1 cellular context compared by ENCODE assay signal in genomic region chr2:165953655-165954606, GRCh38.
A peak's percentile ranks its signal among the peaks of the same experiment; 100 is the strongest.
TF ChIP-seq lines count a peak whose summit lies in the region.

Gene TTC21B, minus strand, starts transcription at chr2:165953776. Its CDS starts 71 bp downstream, at chr2:165953705.

TF ChIP-seq in HepG2, 621 proteins besides CTCF, POLR2A, EP300 and RAD21 (continued from another document and continues in another):
- TF ChIP-seq CENPX (CRISPR knock-in tag; IDR thresholded peaks at IDR 0.05), result no peak
- TF ChIP-seq ZNF292 (CRISPR knock-in tag; IDR thresholded peaks at IDR 0.05; ENCODE audit: borderline replicate concordance, low read depth), result peak; percentile 81
- peak; percentile 78 for TF ChIP-seq HNRNPH1 (optimal IDR thresholded peaks at IDR 0.05; ENCODE audit: low read depth, low read length)
- TF ChIP-seq TBL1XR1 (IDR thresholded peaks at IDR 0.05; ENCODE audit: borderline replicate concordance, low read length, partially characterized antibody), result peak; percentile 16
- TF ChIP-seq, protein P1, sequence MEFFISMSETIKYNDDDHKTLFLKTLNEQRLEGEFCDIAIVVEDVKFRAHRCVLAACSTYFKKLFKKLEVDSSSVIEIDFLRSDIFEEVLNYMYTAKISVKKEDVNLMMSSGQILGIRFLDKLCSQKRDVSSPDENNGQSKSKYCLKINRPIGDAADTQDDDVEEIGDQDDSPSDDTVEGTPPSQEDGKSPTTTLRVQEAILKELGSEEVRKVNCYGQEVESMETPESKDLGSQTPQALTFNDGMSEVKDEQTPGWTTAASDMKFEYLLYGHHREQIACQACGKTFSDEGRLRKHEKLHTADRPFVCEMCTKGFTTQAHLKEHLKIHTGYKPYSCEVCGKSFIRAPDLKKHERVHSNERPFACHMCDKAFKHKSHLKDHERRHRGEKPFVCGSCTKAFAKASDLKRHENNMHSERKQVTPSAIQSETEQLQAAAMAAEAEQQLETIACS (CRISPR knock-in tag; IDR thresholded peaks at IDR 0.05), result peak; percentile 41; the same call in 1 of the 2 replicates
- peak; percentile 63; the same call in 1 of the 2 replicates for TF ChIP-seq NCOA2 (CRISPR knock-in tag; IDR thresholded peaks at IDR 0.05)
- no peak for TF ChIP-seq SOX6 (IDR thresholded peaks at IDR 0.05)
- TF ChIP-seq SOX6 (CRISPR knock-in tag; IDR thresholded peaks at IDR 0.05), result peak; percentile 73
- peak; percentile 98 for TF ChIP-seq SNAI1 (CRISPR knock-in tag; IDR thresholded peaks at IDR 0.05; ENCODE audit: borderline replicate concordance)
- TF ChIP-seq HNRNPK (IDR thresholded peaks at IDR 0.05; ENCODE audit: low read depth, low read length, poor library complexity, severe bottlenecking), result peak; percentile 70
- TF ChIP-seq KLF12 (CRISPR knock-in tag; IDR thresholded peaks at IDR 0.05; ENCODE audit: borderline replicate concordance), result peak; percentile 76
- TF ChIP-seq CHD2 (IDR thresholded peaks at IDR 0.05; ENCODE audit: low read depth, low read length), result no peak; the same call in 1 of the 2 replicates
- TF ChIP-seq ZNF460 (CRISPR knock-in tag; IDR thresholded peaks at IDR 0.05; ENCODE audit: borderline replicate concordance), result peak; percentile 79; the same call in 1 of the 2 replicates
- TF ChIP-seq, protein P2, sequence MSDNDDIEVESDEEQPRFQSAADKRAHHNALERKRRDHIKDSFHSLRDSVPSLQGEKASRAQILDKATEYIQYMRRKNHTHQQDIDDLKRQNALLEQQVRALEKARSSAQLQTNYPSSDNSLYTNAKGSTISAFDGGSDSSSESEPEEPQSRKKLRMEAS (IDR thresholded peaks at IDR 0.05), result peak; percentile 99
- peak; percentile 72; the same call in 1 of the 2 replicates for TF ChIP-seq ESRRA (CRISPR knock-in tag; IDR thresholded peaks at IDR 0.05; ENCODE audit: low read depth)
- TF ChIP-seq ZBTB3 (CRISPR knock-in tag; IDR thresholded peaks at IDR 0.05; ENCODE audit: borderline replicate concordance, low read depth), result peak; percentile 63; the same call in 1 of the 2 replicates
- peak; percentile 78; the same call in 1 of the 2 replicates for TF ChIP-seq HOXA5 (CRISPR knock-in tag; IDR thresholded peaks at IDR 0.05)
- TF ChIP-seq ZNF136 (CRISPR knock-in tag; IDR thresholded peaks at IDR 0.05; ENCODE audit: low read depth), result peak; percentile 75; the same call in 1 of the 2 replicates
- 0 out of 2 replicates have a peak, but pooled peaks have one; percentile 50 for TF ChIP-seq MBD4 (IDR thresholded peaks at IDR 0.05; ENCODE audit: borderline replicate concordance, low read length)
- 0 out of 2 replicates have a peak, but pooled peaks have one; percentile 25 for TF ChIP-seq ATF7 (IDR thresholded peaks at IDR 0.05)
- TF ChIP-seq ATF7 (CRISPR knock-in tag; IDR thresholded peaks at IDR 0.05), result peak; percentile 59; the same call in 1 of the 2 replicates
- TF ChIP-seq ZNF558 (CRISPR knock-in tag; IDR thresholded peaks at IDR 0.05; ENCODE audit: borderline replicate concordance), result no peak; the same call in 1 of the 2 replicates
- peak; percentile 88; the same call in 1 of the 2 replicates for TF ChIP-seq ZNF235 (CRISPR knock-in tag; IDR thresholded peaks at IDR 0.05; ENCODE audit: borderline replicate concordance)
- peak; percentile 95 for TF ChIP-seq CC2D1A (CRISPR knock-in tag; IDR thresholded peaks at IDR 0.05)
- TF ChIP-seq DZIP1 (CRISPR knock-in tag; IDR thresholded peaks at IDR 0.05), result peak; percentile 59; the same call in 1 of the 2 replicates
- TF ChIP-seq THAP8 (CRISPR knock-in tag; IDR thresholded peaks at IDR 0.05; ENCODE audit: borderline replicate concordance), result peak; percentile 74; the same call in 1 of the 2 replicates
- TF ChIP-seq ZNF343 (CRISPR knock-in tag; IDR thresholded peaks at IDR 0.05), result peak; percentile 87; the same call in 1 of the 2 replicates
- peak; percentile 37; the same call in 1 of the 2 replicates for TF ChIP-seq BCL6 (CRISPR knock-in tag; IDR thresholded peaks at IDR 0.05)
- TF ChIP-seq EED (CRISPR knock-in tag; IDR thresholded peaks at IDR 0.05), result peak; percentile 93
- peak; percentile 83; the same call in 1 of the 2 replicates for TF ChIP-seq EEA1 (CRISPR knock-in tag; IDR thresholded peaks at IDR 0.05; ENCODE audit: borderline replicate concordance)
- peak; percentile 32; the same call in 1 of the 2 replicates for TF ChIP-seq MEF2D (CRISPR knock-in tag; IDR thresholded peaks at IDR 0.05)
- TF ChIP-seq, protein P3, sequence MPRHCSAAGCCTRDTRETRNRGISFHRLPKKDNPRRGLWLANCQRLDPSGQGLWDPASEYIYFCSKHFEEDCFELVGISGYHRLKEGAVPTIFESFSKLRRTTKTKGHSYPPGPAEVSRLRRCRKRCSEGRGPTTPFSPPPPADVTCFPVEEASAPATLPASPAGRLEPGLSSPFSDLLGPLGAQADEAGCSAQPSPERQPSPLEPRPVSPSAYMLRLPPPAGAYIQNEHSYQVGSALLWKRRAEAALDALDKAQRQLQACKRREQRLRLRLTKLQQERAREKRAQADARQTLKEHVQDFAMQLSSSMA (CRISPR knock-in tag; IDR thresholded peaks at IDR 0.05), result peak; percentile 96
- peak; percentile 36; the same call in 1 of the 2 replicates for TF ChIP-seq RCOR2 (CRISPR knock-in tag; IDR thresholded peaks at IDR 0.05)
- TF ChIP-seq NFE2L1 (CRISPR knock-in tag; IDR thresholded peaks at IDR 0.05; ENCODE audit: borderline replicate concordance), result no peak
- peak; percentile 91 for TF ChIP-seq ZNF446 (CRISPR knock-in tag; IDR thresholded peaks at IDR 0.05)
- TF ChIP-seq ZNF335 (CRISPR knock-in tag; IDR thresholded peaks at IDR 0.05), result peak; percentile 82
- TF ChIP-seq ZZZ3 (CRISPR knock-in tag; IDR thresholded peaks at IDR 0.05; ENCODE audit: borderline replicate concordance), result no peak
- TF ChIP-seq HNRNPL (IDR thresholded peaks at IDR 0.05; ENCODE audit: low read depth, low read length), result no peak
- peak; percentile 99 for TF ChIP-seq ZNF333 (CRISPR knock-in tag; IDR thresholded peaks at IDR 0.05; ENCODE audit: borderline replicate concordance)
- TF ChIP-seq ZNF782 (CRISPR knock-in tag; IDR thresholded peaks at IDR 0.05; ENCODE audit: borderline replicate concordance), result peak; percentile 48; the same call in 1 of the 2 replicates
- TF ChIP-seq KLF13 (CRISPR knock-in tag; IDR thresholded peaks at IDR 0.05), result peak; percentile 92
- no peak for TF ChIP-seq ZNF75D (CRISPR knock-in tag; IDR thresholded peaks at IDR 0.05; ENCODE audit: borderline replicate concordance)
- peak; percentile 74; the same call in 1 of the 2 replicates for TF ChIP-seq ZNF614 (CRISPR knock-in tag; IDR thresholded peaks at IDR 0.05; ENCODE audit: borderline replicate concordance)
- peak; percentile 56; the same call in 1 of the 2 replicates for TF ChIP-seq ZNF337 (CRISPR knock-in tag; IDR thresholded peaks at IDR 0.05; ENCODE audit: borderline replicate concordance, low read depth)
- TF ChIP-seq ZNF18 (CRISPR knock-in tag; IDR thresholded peaks at IDR 0.05; ENCODE audit: insufficient replicate concordance), result peak; percentile 87
- TF ChIP-seq, protein P4, sequence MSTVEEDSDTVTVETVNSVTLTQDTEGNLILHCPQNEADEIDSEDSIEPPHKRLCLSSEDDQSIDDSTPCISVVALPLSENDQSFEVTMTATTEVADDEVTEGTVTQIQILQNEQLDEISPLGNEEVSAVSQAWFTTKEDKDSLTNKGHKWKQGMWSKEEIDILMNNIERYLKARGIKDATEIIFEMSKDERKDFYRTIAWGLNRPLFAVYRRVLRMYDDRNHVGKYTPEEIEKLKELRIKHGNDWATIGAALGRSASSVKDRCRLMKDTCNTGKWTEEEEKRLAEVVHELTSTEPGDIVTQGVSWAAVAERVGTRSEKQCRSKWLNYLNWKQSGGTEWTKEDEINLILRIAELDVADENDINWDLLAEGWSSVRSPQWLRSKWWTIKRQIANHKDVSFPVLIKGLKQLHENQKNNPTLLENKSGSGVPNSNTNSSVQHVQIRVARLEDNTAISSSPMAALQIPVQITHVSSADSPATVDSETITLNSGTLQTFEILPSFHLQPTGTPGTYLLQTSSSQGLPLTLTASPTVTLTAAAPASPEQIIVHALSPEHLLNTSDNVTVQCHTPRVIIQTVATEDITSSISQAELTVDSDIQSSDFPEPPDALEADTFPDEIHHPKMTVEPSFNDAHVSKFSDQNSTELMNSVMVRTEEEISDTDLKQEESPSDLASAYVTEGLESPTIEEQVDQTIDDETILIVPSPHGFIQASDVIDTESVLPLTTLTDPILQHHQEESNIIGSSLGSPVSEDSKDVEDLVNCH (CRISPR knock-in tag; IDR thresholded peaks at IDR 0.05), result 0 out of 2 replicates have a peak, but pooled peaks have one; percentile 25
- TF ChIP-seq ZFP36L1 (CRISPR knock-in tag; IDR thresholded peaks at IDR 0.05), result peak; percentile 71; the same call in 1 of the 2 replicates
- no peak for TF ChIP-seq SYNCRIP (IDR thresholded peaks at IDR 0.05; ENCODE audit: insufficient read depth, low read depth, low read length)
- TF ChIP-seq TRIM22 (IDR thresholded peaks at IDR 0.05), result no peak
- peak; percentile 97 for TF ChIP-seq ZNF605 (CRISPR knock-in tag; IDR thresholded peaks at IDR 0.05)
- TF ChIP-seq MAFK (conservative IDR thresholded peaks at IDR 0.05 in 1 of 2, IDR thresholded peaks at IDR 0.05 in 1 of 2; ENCODE audit: low read length in 2 of 2), result no peak
- TF ChIP-seq ZNF513 (CRISPR knock-in tag; conservative IDR thresholded peaks at IDR 0.05), result no peak
- 0 out of 2 replicates have a peak, but pooled peaks have one; percentile 71 for TF ChIP-seq GTF3A (CRISPR knock-in tag; conservative IDR thresholded peaks at IDR 0.05)
- peak; percentile 78; the same call in 1 of the 2 replicates for TF ChIP-seq HIVEP1 (CRISPR knock-in tag; IDR thresholded peaks at IDR 0.05)
- TF ChIP-seq ZFP37 (CRISPR knock-in tag; IDR thresholded peaks at IDR 0.05; ENCODE audit: borderline replicate concordance), result peak; percentile 81; the same call in 1 of the 2 replicates
- TF ChIP-seq ZNF468 (CRISPR knock-in tag; IDR thresholded peaks at IDR 0.05), result 0 out of 2 replicates have a peak, but pooled peaks have one; percentile 58
- no peak for TF ChIP-seq ELK4 (CRISPR knock-in tag; IDR thresholded peaks at IDR 0.05; ENCODE audit: borderline replicate concordance)
- TF ChIP-seq NFYB (CRISPR knock-in tag; IDR thresholded peaks at IDR 0.05), result peak; percentile 83
